Comparison of ENCODE assay signal across 12 cellular contexts in the genomic region with DNA sequence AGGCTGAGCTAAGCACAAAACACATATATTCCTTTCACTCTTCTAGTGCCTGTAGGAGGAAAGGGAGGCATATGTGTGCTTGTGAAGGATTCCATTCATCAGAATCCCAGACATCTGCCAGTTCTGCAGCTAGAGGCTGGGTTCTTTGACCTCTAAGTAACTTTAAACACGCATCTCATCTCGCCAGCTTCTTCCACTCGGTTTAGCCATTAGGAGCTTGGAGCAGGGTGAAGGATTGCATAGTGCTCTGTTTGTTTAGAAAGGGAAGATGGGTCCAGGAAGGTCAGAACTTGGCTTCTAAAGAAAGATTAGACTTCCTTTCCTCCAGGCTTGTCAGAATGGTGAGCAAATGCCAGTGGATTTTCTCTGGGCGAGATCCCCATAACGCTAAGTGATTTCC. TPM values are rescaled to one million over a fixed set of nuclear protein-coding genes. Genes with fewer than 3 reads are reported as not detected.
DNase-seq lines count a peak whose midpoint lies in the region; ATAC-seq and TF ChIP-seq lines count a peak whose summit lies in the region.
"Had no signal": no experiment of that assay in that cellular context is flagged by ENCODE, and none has a peak within 500 bp of the region (broad histone marks: within the 10 kb centered on the region; RNA-seq: fewer than 3 reads in every experiment).

No MANE protein-coding gene starts in this region.

- H3K4me1 Mint-ChIP-seq in stimulated activated naive CD8-positive, alpha-beta T cell treated with anti-CD3 and anti-CD28 coated beads, Interleukin-15, Interleukin-2, amounts not matched to agents 100 ng/mL and 50 ng/mL, for 24 hours (ENCODE audit: low read depth), result peaks cover 70% of the 10 kb centered on the region
- peaks cover 48% of the 10 kb centered on the region for H3K4me1 Mint-ChIP-seq in activated naive CD8-positive, alpha-beta T cell treated with anti-CD3 and anti-CD28 coated beads, Interleukin-2, amount 10 ng/mL, durations not matched to agents 7 days and 5 days

- POLR2A ChIA-PET in activated naive CD8-positive, alpha-beta T cell treated with anti-CD3 and anti-CD28 coated beads, Interleukin-2, amount 10 ng/mL, durations not matched to agents 7 days and 5 days (lab: Charles Lee), result interaction anchor here (1.0 kb wide), 1 partner anchor 200 kb away, joined by 3 read pairs; no protein-coding TSS in a partner anchor

- H3K27ac ChIP-seq in upper lobe of left lung, result no peak overlapping the region

- peaks cover 28% of the 10 kb centered on the region for H3K36me3 Mint-ChIP-seq in stimulated activated naive CD8-positive, alpha-beta T cell treated with anti-CD3 and anti-CD28 coated beads, Interleukin-15, Interleukin-2, amounts not matched to agents 100 ng/mL and 50 ng/mL, for 24 hours (ENCODE audit: low read depth)
- peaks cover 5% of the 10 kb centered on the region for H3K36me3 Mint-ChIP-seq in activated naive CD8-positive, alpha-beta T cell treated with anti-CD3 and anti-CD28 coated beads, Interleukin-2, amount 10 ng/mL, durations not matched to agents 7 days and 5 days
- H3K36me3 Mint-ChIP-seq: memory B cell had no signal

- no peaks in the 10 kb centered on the region for H3K36me3 ChIP-seq in upper lobe of left lung
- H3K36me3 ChIP-seq: heart left ventricle, thoracic aorta had no signal

- no peak for TF ChIP-seq EP300 in upper lobe of left lung (IDR thresholded peaks at IDR 0.05)

- no peak for ATAC-seq in stimulated activated naive CD8-positive, alpha-beta T cell treated with anti-CD3 and anti-CD28 coated beads, Interleukin-15, Interleukin-2, amounts not matched to agents 100 U/mL and 50 U/mL, for 24 hours
- no peak for ATAC-seq in activated naive CD8-positive, alpha-beta T cell treated with anti-CD3 and anti-CD28 coated beads, Interleukin-2, amount 10 ng/mL, durations not matched to agents 7 days and 5 days (ENCODE audit: low read depth)
- ATAC-seq in HG03469 (IDR thresholded peaks at IDR 0.05; ENCODE audit: unreplicated experiment), result no peak
- no peak for ATAC-seq in HG02885 (IDR thresholded peaks at IDR 0.05; ENCODE audit: poor library complexity, unreplicated experiment)
- ATAC-seq in upper lobe of left lung (ENCODE audit: low FRiP score in 2 of 2), result no peak
- ATAC-seq: heart left ventricle had no signal

- no peaks in the 10 kb centered on the region for H3K27me3 Mint-ChIP-seq in stimulated activated naive CD8-positive, alpha-beta T cell treated with anti-CD3 and anti-CD28 coated beads, Interleukin-15, Interleukin-2, amounts not matched to agents 100 ng/mL and 50 ng/mL, for 24 hours
- H3K27me3 Mint-ChIP-seq in activated naive CD8-positive, alpha-beta T cell treated with anti-CD3 and anti-CD28 coated beads, Interleukin-2, amount 10 ng/mL, durations not matched to agents 7 days and 5 days, result no peaks in the 10 kb centered on the region
- H3K27me3 Mint-ChIP-seq: memory B cell had no signal

- DNase-seq in stimulated activated naive CD8-positive, alpha-beta T cell treated with anti-CD3 and anti-CD28 coated beads, Interleukin-15, Interleukin-2, amounts not matched to agents 100 U/mL and 50 U/mL, for 24 hours, result no peak
- no peak for DNase-seq in activated naive CD8-positive, alpha-beta T cell treated with anti-CD3 and anti-CD28 coated beads, Interleukin-2, amount 10 ng/mL, durations not matched to agents 7 days and 5 days
- DNase-seq in iris pigment epithelial cell (ENCODE audit: low read depth) (peak; percentile 58), upper lobe of left lung (no peak)
- DNase-seq in activated effector memory CD4-positive, alpha-beta T cell treated with Interleukin-2 at 50 U/mL for 16 hours, result no peak
- DNase-seq: heart left ventricle, retina had no signal

- H3K4me1 ChIP-seq in upper lobe of left lung, result peaks cover 38 to 58% (median 45%) of the 10 kb centered on the region in 4 donors

- TF ChIP-seq CTCF in upper lobe of left lung (IDR thresholded peaks at IDR 0.05), result no peak

- no peaks in the 10 kb centered on the region for H3K9me3 ChIP-seq in upper lobe of left lung
- H3K9me3 ChIP-seq: heart left ventricle, thoracic aorta had no signal

- H3K9me3 Mint-ChIP-seq in stimulated activated naive CD8-positive, alpha-beta T cell treated with anti-CD3 and anti-CD28 coated beads, Interleukin-15, Interleukin-2, amounts not matched to agents 100 ng/mL and 50 ng/mL, for 24 hours, result no peaks in the 10 kb centered on the region
- H3K9me3 Mint-ChIP-seq in activated naive CD8-positive, alpha-beta T cell treated with anti-CD3 and anti-CD28 coated beads, Interleukin-2, amount 10 ng/mL, durations not matched to agents 7 days and 5 days, result no peaks in the 10 kb centered on the region
- H3K9me3 Mint-ChIP-seq: memory B cell had no signal

- H3K27me3 ChIP-seq in upper lobe of left lung, result no peaks in the 10 kb centered on the region
- H3K27me3 ChIP-seq: heart left ventricle had no signal

- no peak overlapping the region for H3K4me3 ChIP-seq in upper lobe of left lung

- peak overlapping the region; percentile 65 for H3K27ac Mint-ChIP-seq in stimulated activated naive CD8-positive, alpha-beta T cell treated with anti-CD3 and anti-CD28 coated beads, Interleukin-15, Interleukin-2, amounts not matched to agents 100 ng/mL and 50 ng/mL, for 24 hours
- peak overlapping the region; percentile 7 for H3K27ac Mint-ChIP-seq in activated naive CD8-positive, alpha-beta T cell treated with anti-CD3 and anti-CD28 coated beads, Interleukin-2, amount 10 ng/mL, durations not matched to agents 7 days and 5 days
- H3K27ac Mint-ChIP-seq: memory B cell had no signal

- WGBS in upper lobe of left lung, 2 donors, result 51 to 60% methylated on average over 5 of the region's 5 CpGs

- peak overlapping the region; percentile 43 for H3K4me3 Mint-ChIP-seq in stimulated activated naive CD8-positive, alpha-beta T cell treated with anti-CD3 and anti-CD28 coated beads, Interleukin-15, Interleukin-2, amounts not matched to agents 100 ng/mL and 50 ng/mL, for 24 hours
- no peak overlapping the region for H3K4me3 Mint-ChIP-seq in activated naive CD8-positive, alpha-beta T cell treated with anti-CD3 and anti-CD28 coated beads, Interleukin-2, amount 10 ng/mL, durations not matched to agents 7 days and 5 days

- TF ChIP-seq POLR2A in upper lobe of left lung (IDR thresholded peaks at IDR 0.05), result no peak

RNA-seq across cellular contexts. Expression of a gene that starts 43.6 kb away (rescaled TPM):
- 100 to 1,000 TPM; 118 to 123 TPM for total RNA-seq in activated naive CD8-positive, alpha-beta T cell treated with anti-CD3 and anti-CD28 coated beads, Interleukin-2, amount 10 ng/mL, durations not matched to agents 7 days and 5 days
- total RNA-seq in upper lobe of left lung, result 10 to 100 TPM; 60.8 to 98.5 (median 88.9) TPM
